In genomic region chr7:81114682-81115081, GRCh38 we compare ENCODE assay signal across 20 cellular contexts.
DNase-seq lines count a peak whose midpoint lies in the region; FAIRE-seq and TF ChIP-seq lines count a peak whose summit lies in the region.
"Had no signal": no experiment of that assay in that cellular context is flagged by ENCODE, and none has a peak within 500 bp of the region (broad histone marks: within the 10 kb centered on the region; RNA-seq: fewer than 3 reads in every experiment).

No MANE protein-coding gene starts in this region.

- peak; percentile 39 for FAIRE-seq in endometrium (lab: Jason Lieb, UNC)
- FAIRE-seq: GM12892, GM18507 had no signal

- no peaks in the 10 kb centered on the region for H3K4me1 ChIP-seq in neutrophil (ENCODE audit: control insufficient read depth in 1 of 2, insufficient read depth in 1 of 2, low read depth in 1 of 2, low read length in 1 of 2)
- H3K4me1 ChIP-seq: Caco-2 had no signal

- H3K36me3 ChIP-seq in neutrophil: no peaks in the 10 kb centered on the region
- H3K36me3 ChIP-seq: BE2C had no signal

- H3K27me3 ChIP-seq in neutrophil: no peaks in the 10 kb centered on the region
- H3K27me3 ChIP-seq: BE2C had no signal

- peak overlapping the region; percentile 2 for H3K27ac ChIP-seq in neutrophil
- H3K27ac ChIP-seq: SK-N-MC had no signal

- TF ChIP-seq CTCF in neutrophil (IDR thresholded peaks at IDR 0.05): no peak

- intact Hi-C loops in posterior cingulate gyrus (cut with DNase I): no loop called here

- H3K9me3 ChIP-seq in neutrophil: no peaks in the 10 kb centered on the region
- H3K9me3 ChIP-seq: BE2C, Caco-2 had no signal

- no peak overlapping the region for H3K4me3 ChIP-seq in neutrophil (ENCODE audit: low read depth in 1 of 2, low read length in 1 of 2)
- H3K4me3 ChIP-seq: SK-N-MC had no signal

- DNase-seq in ELR (ENCODE audit: low read depth) (peak; percentile 50), HT1080 (ENCODE audit: low read depth) (peak; percentile 24), posterior cingulate gyrus (no peak), NCI-H1048 (lab: John Stamatoyannopoulos, UW) (no peak), NCI-H1105 (lab: John Stamatoyannopoulos, UW) (no peak)
- DNase-seq: BE2C; Caco-2; CD4-positive, CD25-positive, alpha-beta regulatory T cell; H9; Karpas-422; MM.1S; NCI-H1105 treated with DMSO at 0.1 percent for 48 hours; NCI-H1694 treated with DMSO at 0.1 percent for 48 hours; SHP77; T-cell had no signal

Comparison
In these comparisons a context has a peak if more than half of its experiments do, and no peak if none do; other contexts are left out.
1. DNase-seq: peak in ELR (single experiment) and HT1080 (single experiment); none in posterior cingulate gyrus (0 of 10), NCI-H1048 (single experiment) and NCI-H1105 (single experiment).